Comparison of ENCODE assay signal across 18 cellular contexts in genomic region chr1:31620631-31621497, GRCh38. TPM values are rescaled to one million over a fixed set of nuclear protein-coding genes. Genes with fewer than 3 reads are reported as not detected.
"Had no signal": no experiment of that assay in that cellular context is flagged by ENCODE, and none has a peak within 500 bp of the region (broad histone marks: within the 10 kb centered on the region; RNA-seq: fewer than 3 reads in every experiment).

No MANE protein-coding gene starts in this region.

- H3K4me3 ChIP-seq: esophagus muscularis mucosa, gastroesophageal sphincter, mucosa of descending colon, testis, transverse colon, vagina had no signal

- H3K27ac ChIP-seq: epithelial cell of prostate, esophagus muscularis mucosa, gastroesophageal sphincter, testis, transverse colon, vagina had no signal

- H3K27me3 ChIP-seq: testis, vagina had no signal

- H3K36me3 ChIP-seq: esophagus muscularis mucosa, gastroesophageal sphincter, transverse colon, vagina had no signal

- DNase-seq: effector memory CD8-positive, alpha-beta T cell; foreskin fibroblast; glutamatergic neuron; islet precursor cell; mammary epithelial cell; mucosa of descending colon; posterior cingulate gyrus; right cardiac atrium; stimulated activated CD4-positive, alpha-beta T cell treated with anti-CD3 and anti-CD28 coated beads, Interleukin-4, amount 100 ng/mL, for 1 hour; stimulated activated naive CD8-positive, alpha-beta T cell treated with anti-CD3 and anti-CD28 coated beads, Interleukin-15, amount 100 ng/mL, for 72 hours; testis; transverse colon had no signal

- H3K9me3 ChIP-seq: esophagus muscularis mucosa, gastroesophageal sphincter, mucosa of descending colon, testis, transverse colon, vagina had no signal

RNA-seq across cellular contexts. Expression of gene HCRTR1, which starts 3.4 kb away (rescaled TPM):
- total RNA-seq: left lobe of liver; mammary epithelial cell; mucosa of descending colon; naive thymus-derived CD8-positive, alpha-beta T cell; vagina had no signal

RNA-seq across cellular contexts. Expression of gene TINAGL1, which starts 44.5 kb away (rescaled TPM):
- total RNA-seq: naive thymus-derived CD8-positive, alpha-beta T cell had no signal
